ENCODE assay signal across 16 cellular contexts in genomic region chr1:212132040-212132439, GRCh38.
DNase-seq lines count a peak whose midpoint lies in the region; ATAC-seq and TF ChIP-seq lines count a peak whose summit lies in the region.
"Had no signal": no experiment of that assay in that cellular context is flagged by ENCODE, and none has a peak within 500 bp of the region (broad histone marks: within the 10 kb centered on the region; RNA-seq: fewer than 3 reads in every experiment).

No MANE protein-coding gene starts in this region.

- in situ Hi-C loops in KBM-7 (cut with MboI; ENCODE audit: low pct_unique_long_range_greater_than_20kb, low sequenced_read_pairs) = no loop called here

- H3K9me3 ChIP-seq in tibial nerve = peaks cover 0 to 11% (median 0%) of the 10 kb centered on the region in 4 donors
- H3K9me3 ChIP-seq: BE2C, right lobe of liver had no signal

- DNase-seq in stimulated activated CD4-positive, alpha-beta T cell treated with anti-CD3 and anti-CD28 coated beads, Interleukin-15, amount 100 ng/mL, for 24 hours = peak; percentile 14
- no peak for DNase-seq in stimulated activated CD4-positive, alpha-beta T cell treated with anti-CD3 and anti-CD28 coated beads, Interleukin-2, amount 100 ng/mL, for 48 hours
- DNase-seq in WTC11 (ENCODE audit: low spot score) (no peak), immature natural killer cell (peak; percentile 50 to 62 (median 54)), tibial nerve (ENCODE audit: low spot score in 2 of 2) (no peak), KBM-7 (no peak), NCI-H526 treated with DMSO at 0.1 percent for 48 hours (lab: John Stamatoyannopoulos, UW) (no peak)
- DNase-seq: BE2C, MV-4-11, NCI-H2029 treated with DMSO at 0.1 percent for 48 hours, NCI-H510A, occipital lobe, right lobe of liver, SHP77 treated with DMSO at 0.1 percent for 48 hours had no signal

- H3K4me1 Mint-ChIP-seq in WTC11 (peaks cover 16% of the 10 kb centered on the region), immature natural killer cell (peaks cover 18 to 24% of the 10 kb centered on the region in 2 donors)
- H3K4me1 Mint-ChIP-seq: IgD-negative memory B cell had no signal

- peaks cover 11% of the 10 kb centered on the region for H3K36me3 Mint-ChIP-seq in WTC11
- peaks cover 0 to 11% (median 2%) of the 10 kb centered on the region in 3 donors for H3K36me3 Mint-ChIP-seq in immature natural killer cell

- CTCF ChIA-PET in WTC11 (lab: Charles Lee) = no interaction called here

- no peak for TF ChIP-seq POLR2A in tibial nerve (IDR thresholded peaks at IDR 0.05)

- no peak overlapping the region for H3K4me3 ChIP-seq in tibial nerve
- H3K4me3 ChIP-seq: GM12878, right lobe of liver had no signal

- no peak for TF ChIP-seq EP300 in tibial nerve (IDR thresholded peaks at IDR 0.05)

- no peak for ATAC-seq in WTC11
- ATAC-seq: GM12878, right lobe of liver had no signal

- H3K4me1 ChIP-seq in tibial nerve = no peaks in the 10 kb centered on the region
- H3K4me1 ChIP-seq: BE2C, right lobe of liver had no signal

- H3K27me3 ChIP-seq in tibial nerve = no peaks in the 10 kb centered on the region
- H3K27me3 ChIP-seq: BE2C, right lobe of liver had no signal

- H3K36me3 ChIP-seq in tibial nerve = no peaks in the 10 kb centered on the region
- H3K36me3 ChIP-seq: right lobe of liver had no signal

- POLR2A ChIA-PET in WTC11 (lab: Charles Lee) = no interaction called here

- no peak overlapping the region for H3K27ac ChIP-seq in tibial nerve
- H3K27ac ChIP-seq: right lobe of liver had no signal

- H3K27ac Mint-ChIP-seq in WTC11 (0 out of 2 replicates have a peak overlapping the region, but pooled peaks have one; percentile 16), immature natural killer cell (peak overlapping the region; percentile 1 to 62 (median 23))
- H3K27ac Mint-ChIP-seq: IgD-negative memory B cell had no signal

- no peak for TF ChIP-seq CTCF in WTC11 (IDR thresholded peaks at IDR 0.05)
- no peak for TF ChIP-seq CTCF in tibial nerve (IDR thresholded peaks at IDR 0.05)

- WGBS in tibial nerve, 2 donors = 75 to 78% methylated on average over 1 of the region's 1 CpG

- H3K4me3 Mint-ChIP-seq in WTC11 = no peak overlapping the region
- H3K4me3 Mint-ChIP-seq in immature natural killer cell = peak overlapping the region in 3 of 5 donors; percentile 0 to 15 (median 2)

- H3K27me3 Mint-ChIP-seq in WTC11 (ENCODE audit: low read depth) (no peaks in the 10 kb centered on the region), immature natural killer cell (ENCODE audit: low read depth in 3 of 3) (peaks cover 0 to 3% (median 0%) of the 10 kb centered on the region in 3 donors)
- H3K27me3 Mint-ChIP-seq: IgD-negative memory B cell had no signal

- peaks cover 18% of the 10 kb centered on the region for H3K9me3 Mint-ChIP-seq in WTC11
- H3K9me3 Mint-ChIP-seq in immature natural killer cell = peaks cover 0 to 2% (median 0%) of the 10 kb centered on the region in 6 donors

TF ChIP-seq in WTC11, 78 proteins besides CTCF, POLR2A, EP300 and RAD21 (continues in another document):
- TF ChIP-seq RELA (CRISPR knock-in tag; IDR thresholded peaks at IDR 0.05; ENCODE audit: borderline replicate concordance) (no peak), CBFB (CRISPR knock-in tag; IDR thresholded peaks at IDR 0.05; ENCODE audit: low read depth) (no peak), IRF2 (CRISPR knock-in tag; IDR thresholded peaks at IDR 0.05; ENCODE audit: borderline replicate concordance, low read depth) (no peak), IRF1 (CRISPR knock-in tag; IDR thresholded peaks at IDR 0.05) (no peak), ZNF425 (CRISPR knock-in tag; conservative IDR thresholded peaks at IDR 0.05) (no peak), PRDM15 (CRISPR knock-in tag; IDR thresholded peaks at IDR 0.05) (no peak), SMAD3 (CRISPR knock-in tag; IDR thresholded peaks at IDR 0.05; ENCODE audit: borderline replicate concordance) (no peak), TCF7 (CRISPR knock-in tag; IDR thresholded peaks at IDR 0.05; ENCODE audit: low read depth) (no peak), RORB (CRISPR knock-in tag; IDR thresholded peaks at IDR 0.05) (no peak), ZNF416 (CRISPR knock-in tag; IDR thresholded peaks at IDR 0.05) (no peak), STAT6 (CRISPR knock-in tag; conservative IDR thresholded peaks at IDR 0.05; ENCODE audit: low read depth) (no peak), USF2 (CRISPR knock-in tag; IDR thresholded peaks at IDR 0.05) (no peak)

Comparison
In these comparisons a context has a peak if more than half of its experiments do, and no peak if none do; other contexts are left out.
1. DNase-seq: peak in stimulated activated CD4-positive, alpha-beta T cell treated with anti-CD3 and anti-CD28 coated beads, Interleukin-15, amount 100 ng/mL, for 24 hours (single experiment) and immature natural killer cell (3 of 3); none in stimulated activated CD4-positive, alpha-beta T cell treated with anti-CD3 and anti-CD28 coated beads, Interleukin-2, amount 100 ng/mL, for 48 hours (0 of 2), WTC11 (single experiment), tibial nerve (0 of 2), KBM-7 (single experiment) and NCI-H526 treated with DMSO at 0.1 percent for 48 hours (single experiment).